Comparison of ENCODE assay signal across 8 cellular contexts in the genomic region with DNA sequence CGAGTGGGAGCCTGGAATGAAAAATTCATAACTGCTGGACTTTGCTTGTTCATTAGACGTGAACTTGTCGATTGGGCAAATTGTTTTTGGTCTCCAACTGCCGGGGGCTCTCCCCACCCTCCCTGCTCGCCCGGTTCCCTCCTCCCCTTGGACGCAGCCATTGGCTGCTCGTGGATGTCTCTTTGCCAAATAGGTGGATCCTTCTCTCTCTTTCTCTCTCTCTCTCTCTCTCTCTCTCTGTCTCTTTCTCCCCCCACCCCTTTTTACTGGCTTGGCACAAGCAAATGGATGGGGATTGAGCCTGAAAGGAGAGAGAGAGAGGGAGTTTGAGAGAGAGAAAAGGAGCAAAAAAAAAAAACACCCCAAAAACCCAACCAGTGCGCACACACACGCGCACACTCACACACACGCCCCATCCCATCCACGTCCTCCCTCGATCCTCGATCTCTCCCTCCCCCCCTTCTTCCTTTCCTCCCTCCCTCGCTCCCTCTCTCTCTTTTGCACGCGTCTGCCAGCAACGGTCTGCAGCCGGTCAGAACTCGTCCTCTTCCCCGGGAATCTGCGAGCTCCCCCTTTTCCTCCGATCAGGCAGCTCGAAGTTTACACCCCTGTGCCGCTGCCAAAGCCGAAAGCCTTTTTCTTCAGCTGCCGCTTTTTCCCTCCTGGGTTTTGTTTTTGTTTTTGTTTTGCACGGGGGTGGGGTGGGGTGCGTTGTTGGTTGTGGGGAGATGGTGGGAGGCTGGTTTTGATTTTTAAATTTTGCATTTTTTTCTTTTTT. TPM values are rescaled to one million over a fixed set of nuclear protein-coding genes. Genes with fewer than 3 reads are reported as not detected.
DNase-seq lines count a peak whose midpoint lies in the region; ATAC-seq and TF ChIP-seq lines count a peak whose summit lies in the region.

No MANE protein-coding gene starts in this region.

- no peak for ATAC-seq in GM18907 (IDR thresholded peaks at IDR 0.05; ENCODE audit: unreplicated experiment)
- ATAC-seq in HG03439 (IDR thresholded peaks at IDR 0.05; ENCODE audit: unreplicated experiment): no peak

- H3K9me3 Mint-ChIP-seq in mesothelial cell of epicardium: no peaks in the 10 kb centered on the region

- H3K4me1 Mint-ChIP-seq in mesothelial cell of epicardium: peaks cover 59% of the 10 kb centered on the region

- H3K9ac ChIP-seq in SK-N-MC (ENCODE audit: insufficient read length) (peak overlapping the region; percentile 75), endocrine pancreas (ENCODE audit: control insufficient read depth, insufficient read depth, low read length) (peak overlapping the region; percentile 11)

- peak overlapping the region; percentile 54 for H3K4me3 Mint-ChIP-seq in mesothelial cell of epicardium

- 3% methylated on average over 30 of the region's 30 CpGs for WGBS in urinary bladder

- peaks cover 97% of the 10 kb centered on the region for H3K27me3 Mint-ChIP-seq in mesothelial cell of epicardium (ENCODE audit: low read depth)

- H3K36me3 Mint-ChIP-seq in mesothelial cell of epicardium: peaks cover 25% of the 10 kb centered on the region

- DNase-seq in DMS 273 treated with DMSO at 0.1 percent for 48 hours (lab: John Stamatoyannopoulos, UW) (peak; percentile 49), HUDEP-2 (lab: John Stamatoyannopoulos, UW; ENCODE audit: unreplicated experiment in 76 of 76) (peak in 74 of 76 experiments; percentile 58 to 92 (median 80)), SK-N-MC (ENCODE audit: low read depth, low spot score) (peak; percentile 32), mesothelial cell of epicardium (ENCODE audit: low spot score in 2 of 2, unreplicated experiment in 2 of 2) (no peak)

- peaks cover 6% of the 10 kb centered on the region for H3K4me1 ChIP-seq in endocrine pancreas (ENCODE audit: control insufficient read depth, insufficient read depth, low read length)
- no peaks in the 10 kb centered on the region for H3K4me1 ChIP-seq in urinary bladder (ENCODE audit: insufficient read depth)

- H3K27ac ChIP-seq in SK-N-MC (peak overlapping the region; percentile 97), urinary bladder (ENCODE audit: low read depth) (no peak overlapping the region)

- no peaks in the 10 kb centered on the region for H3K9me3 ChIP-seq in SK-N-MC (ENCODE audit: low read depth, low read length)
- H3K9me3 ChIP-seq in endocrine pancreas (ENCODE audit: control insufficient read depth, low read length): no peaks in the 10 kb centered on the region

- H3K27me3 ChIP-seq in endocrine pancreas (ENCODE audit: control insufficient read depth, insufficient read depth, low read length): no peaks in the 10 kb centered on the region

- H3K27ac Mint-ChIP-seq in mesothelial cell of epicardium: peak overlapping the region; percentile 76

- peaks cover 24% of the 10 kb centered on the region; the same call in 1 of the 2 replicates for H3K36me3 ChIP-seq in SK-N-MC (ENCODE audit: insufficient read depth, low read length)
- no peaks in the 10 kb centered on the region for H3K36me3 ChIP-seq in endocrine pancreas (ENCODE audit: control insufficient read depth, insufficient read depth, low read length)
- no peaks in the 10 kb centered on the region for H3K36me3 ChIP-seq in urinary bladder (ENCODE audit: insufficient read depth)

- TF ChIP-seq CTCF in mesothelial cell of epicardium (IDR thresholded peaks at IDR 0.05; ENCODE audit: unreplicated experiment): no peak

- H3K4me3 ChIP-seq in SK-N-MC (peak overlapping the region; percentile 89), endocrine pancreas (ENCODE audit: control insufficient read depth, insufficient read depth, low read length) (no peak overlapping the region), urinary bladder (ENCODE audit: low read depth, low read length) (peak overlapping the region; percentile 30)

RNA-seq across cellular contexts. Expression of a gene that starts 27.8 kb away (rescaled TPM):
- total RNA-seq in mesothelial cell of epicardium: 52.4 to 55.5 TPM (median 53.8 TPM) in 3 replicates
- total RNA-seq in urinary bladder: 83.5 TPM
- 88.6 TPM for polyA plus RNA-seq in urinary bladder

RNA-seq across cellular contexts. Expression of a gene that starts 53.7 kb away (rescaled TPM):
- total RNA-seq in mesothelial cell of epicardium (0.16 TPM in 1 of 3 replicates, not detected in the others), urinary bladder (not detected)
- polyA plus RNA-seq in urinary bladder: not detected

Comparison
In these comparisons a context has a peak if more than half of its experiments do, and no peak if none do; other contexts are left out.
1. DNase-seq: peak in DMS 273 treated with DMSO at 0.1 percent for 48 hours (single experiment), HUDEP-2 (74 of 76) and SK-N-MC (single experiment); none in mesothelial cell of epicardium (0 of 2).